Comparison of ENCODE assay signal across 8 cellular contexts in genomic region chr14:21768116-21768874, GRCh38.
DNase-seq lines count a peak whose midpoint lies in the region; ATAC-seq, FAIRE-seq and TF ChIP-seq lines count a peak whose summit lies in the region.

No MANE protein-coding gene starts in this region.

- H2BK15ac ChIP-seq in mesendoderm (replicated peaks; ENCODE audit: low read depth), result no peak overlapping the region

- DNase-seq in BJ (ENCODE audit: low read depth) (no peak), NCI-H345 (lab: John Stamatoyannopoulos, UW) (peak; percentile 15), astrocyte (ENCODE audit: low read depth) (no peak), mesendoderm (peak; percentile 86), GM12891 (ENCODE audit: insufficient read length, low spot score) (no peak), coronary artery (ENCODE audit: low spot score) (no peak), NCI-H1092 (lab: John Stamatoyannopoulos, UW) (no peak)

- no peak overlapping the region for H3K4me3 Mint-ChIP-seq in astrocyte (ENCODE audit: unreplicated experiment)

- H2BK5ac ChIP-seq in mesendoderm (ENCODE audit: low read length), result no peak overlapping the region

- H3K9me3 ChIP-seq in astrocyte (ENCODE audit: insufficient read depth, low read depth, low read length), result no peaks in the 10 kb centered on the region

- no peak overlapping the region for H3K27ac ChIP-seq in astrocyte (ENCODE audit: low read depth, low read length)
- H3K27ac ChIP-seq in mesendoderm (ENCODE audit: low read depth, low read length), result no peak overlapping the region
- no peak overlapping the region for H3K27ac ChIP-seq in coronary artery

- FAIRE-seq in astrocyte (lab: Jason Lieb, UNC) (no peak), GM12891 (lab: Jason Lieb, UNC) (no peak)

- H3K27me3 ChIP-seq in BJ (ENCODE audit: control insufficient read depth, insufficient read depth, low read length) (no peaks in the 10 kb centered on the region), astrocyte (ENCODE audit: insufficient read depth, low read length) (no peaks in the 10 kb centered on the region), mesendoderm (ENCODE audit: insufficient read depth, low read length, poor library complexity) (no peaks in the 10 kb centered on the region)

- H3K4me2 ChIP-seq in astrocyte (ENCODE audit: low read length) (no peak overlapping the region), mesendoderm (ENCODE audit: low read length) (no peak overlapping the region)

- no peaks in the 10 kb centered on the region for H4K20me1 ChIP-seq in astrocyte (ENCODE audit: insufficient read depth, low read length)

- H3K79me1 ChIP-seq in mesendoderm (ENCODE audit: low read length), result no peaks in the 10 kb centered on the region

- no peak overlapping the region for H3K23ac ChIP-seq in mesendoderm (ENCODE audit: low read length)

- H3K4me1 ChIP-seq in astrocyte (ENCODE audit: insufficient read depth, low read length), result no peaks in the 10 kb centered on the region
- H3K4me1 ChIP-seq in mesendoderm (ENCODE audit: control insufficient read depth, low read depth, low read length), result no peaks in the 10 kb centered on the region

- no peaks in the 10 kb centered on the region for H3K79me2 ChIP-seq in astrocyte (ENCODE audit: insufficient read depth, low read length)
- H3K79me2 ChIP-seq in mesendoderm (ENCODE audit: control insufficient read depth, insufficient read depth, low read length), result no peaks in the 10 kb centered on the region

- no peak overlapping the region for H3K4ac ChIP-seq in mesendoderm (ENCODE audit: low read depth, low read length)

- H4K8ac ChIP-seq in mesendoderm (ENCODE audit: low read depth, low read length), result no peak overlapping the region

- no peaks in the 10 kb centered on the region for H3K36me3 ChIP-seq in BJ (ENCODE audit: control insufficient read depth, insufficient read depth, low read length)
- H3K36me3 ChIP-seq in astrocyte (ENCODE audit: insufficient read depth, low read length), result no peaks in the 10 kb centered on the region
- no peaks in the 10 kb centered on the region for H3K36me3 ChIP-seq in mesendoderm (ENCODE audit: control insufficient read depth, insufficient read depth, low read length)

- peak overlapping the region; percentile 50 for H3K27ac Mint-ChIP-seq in astrocyte (ENCODE audit: unreplicated experiment)

- no peak overlapping the region for H4K5ac ChIP-seq in mesendoderm (ENCODE audit: low read length)

- WGBS in mesendoderm (ENCODE audit: extremely low coverage, insufficient coverage, low lambda C conversion rate), result no CpG with 5 or more reads among the region's 5 CpGs

- no peaks in the 10 kb centered on the region for H3K36me3 Mint-ChIP-seq in astrocyte (ENCODE audit: low read depth, unreplicated experiment)

- no peak overlapping the region for H2AK5ac ChIP-seq in mesendoderm (ENCODE audit: low read length)

- H2AFZ ChIP-seq in astrocyte (ENCODE audit: low read depth, low read length), result no peak overlapping the region

- peaks cover 10% of the 10 kb centered on the region for H3K4me1 Mint-ChIP-seq in astrocyte (ENCODE audit: low read depth, unreplicated experiment)

- no peak overlapping the region for H3K9ac ChIP-seq in astrocyte (ENCODE audit: low read length)
- no peak overlapping the region for H3K9ac ChIP-seq in mesendoderm (ENCODE audit: low read length)

- no peaks in the 10 kb centered on the region for H3K9me3 Mint-ChIP-seq in astrocyte (ENCODE audit: unreplicated experiment)

- CTCF ChIA-PET in BJ (lab: Yijun Ruan, JAX), result interaction anchor here (0.6 kb wide), 1 partner anchor 1159 kb away, joined by 3 read pairs; no protein-coding TSS in a partner anchor

- peaks cover 11% of the 10 kb centered on the region for H3K27me3 Mint-ChIP-seq in astrocyte (ENCODE audit: low read depth, unreplicated experiment)

- H3K4me3 ChIP-seq in BJ (ENCODE audit: low read depth, low read length) (no peak overlapping the region), astrocyte (ENCODE audit: insufficient read depth, low read depth, low read length) (no peak overlapping the region), mesendoderm (ENCODE audit: low read length) (no peak overlapping the region), coronary artery (no peak overlapping the region)

- no peak overlapping the region for H3K18ac ChIP-seq in mesendoderm (ENCODE audit: low read length)

- no peak overlapping the region for H2BK120ac ChIP-seq in mesendoderm (ENCODE audit: low read depth, low read length)

- no peak for TF ChIP-seq POLR2A in GM12891 (IDR thresholded peaks at IDR 0.05; ENCODE audit: low read depth, low read length)

- POLR2A ChIA-PET in BJ (lab: Charles Lee), result no interaction called here

- ATAC-seq in GM18499 (IDR thresholded peaks at IDR 0.05; ENCODE audit: insufficient read depth, unreplicated experiment), result peak; percentile 63

- TF ChIP-seq CTCF in BJ (IDR thresholded peaks at IDR 0.05; ENCODE audit: insufficient read depth, low read depth, low read length), result 0 out of 2 replicates have a peak, but pooled peaks have one; percentile 10
- peak; percentile 25 for TF ChIP-seq CTCF in astrocyte (IDR thresholded peaks at IDR 0.05; ENCODE audit: insufficient read depth, low read depth, low read length)
- TF ChIP-seq CTCF in coronary artery (IDR thresholded peaks at IDR 0.05), result no peak

- H3K56ac ChIP-seq in mesendoderm (ENCODE audit: low read length), result no peak overlapping the region

TF ChIP-seq in GM12891, 5 proteins besides CTCF, POLR2A, EP300 and RAD21:
- no peak for TF ChIP-seq TAF1 (IDR thresholded peaks at IDR 0.05; ENCODE audit: low read depth, low read length)
- TF ChIP-seq POU2F2 (IDR thresholded peaks at IDR 0.05; ENCODE audit: low read depth, low read length), result no peak
- no peak for TF ChIP-seq PAX5 (IDR thresholded peaks at IDR 0.05; ENCODE audit: insufficient read depth, low read length, severe bottlenecking)
- no peak for TF ChIP-seq SPI1 (IDR thresholded peaks at IDR 0.05; ENCODE audit: low read depth, low read length)
- TF ChIP-seq POLR2AphosphoS5 (IDR thresholded peaks at IDR 0.05; ENCODE audit: low read depth, low read length), result no peak
TF ChIP-seq in GM12891: peak in this region for 0.

Comparison
In these comparisons a context has a peak if more than half of its experiments do, and no peak if none do; other contexts are left out.
1. DNase-seq: peak in NCI-H345 (single experiment) and mesendoderm (single experiment); none in BJ (single experiment), astrocyte (single experiment), GM12891 (single experiment), coronary artery (single experiment) and NCI-H1092 (single experiment).